In the genomic region with DNA sequence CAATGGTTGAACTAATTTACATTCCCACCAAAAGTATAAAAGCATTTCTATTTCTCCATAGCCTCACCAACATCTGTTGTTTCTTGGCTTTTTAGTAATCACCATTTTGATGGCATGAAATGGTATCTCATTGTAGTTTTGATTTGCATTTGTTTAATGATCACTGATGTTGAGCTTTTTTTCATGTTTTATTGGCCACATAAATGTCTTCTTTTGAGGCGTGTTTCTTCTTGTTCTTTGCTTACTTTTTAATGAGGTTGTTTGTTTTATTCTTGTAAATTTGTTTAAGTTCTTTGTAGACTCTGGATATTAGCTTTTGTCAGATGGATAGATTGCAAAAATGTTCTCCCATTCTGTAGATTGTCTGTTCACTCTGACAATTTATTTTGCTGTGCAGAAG, we compare ENCODE assay signal across 8 cellular contexts.
"Had no signal": no experiment of that assay in that cellular context is flagged by ENCODE, and none has a peak within 500 bp of the region (broad histone marks: within the 10 kb centered on the region; RNA-seq: fewer than 3 reads in every experiment).

No MANE protein-coding gene starts in this region.

- H3K4me1 ChIP-seq: HAP-1 had no signal

- H3K9me3 ChIP-seq: HAP-1 had no signal

- H3K4me3 ChIP-seq: GM23248, HAP-1 had no signal

- H3K9ac ChIP-seq: GM23248 had no signal

- H2AFZ ChIP-seq: GM23248 had no signal

- H3K27ac ChIP-seq: GM23248, HL-60 had no signal

- FAIRE-seq: HepG2 had no signal

- DNase-seq: GM23248, GOT3, H7, HFFc6 had no signal

- ATAC-seq: HCT116, HepG2 had no signal

- H3K36me3 ChIP-seq: HAP-1 had no signal
